ENCODE assay signal across 8 cellular contexts in the genomic region with DNA sequence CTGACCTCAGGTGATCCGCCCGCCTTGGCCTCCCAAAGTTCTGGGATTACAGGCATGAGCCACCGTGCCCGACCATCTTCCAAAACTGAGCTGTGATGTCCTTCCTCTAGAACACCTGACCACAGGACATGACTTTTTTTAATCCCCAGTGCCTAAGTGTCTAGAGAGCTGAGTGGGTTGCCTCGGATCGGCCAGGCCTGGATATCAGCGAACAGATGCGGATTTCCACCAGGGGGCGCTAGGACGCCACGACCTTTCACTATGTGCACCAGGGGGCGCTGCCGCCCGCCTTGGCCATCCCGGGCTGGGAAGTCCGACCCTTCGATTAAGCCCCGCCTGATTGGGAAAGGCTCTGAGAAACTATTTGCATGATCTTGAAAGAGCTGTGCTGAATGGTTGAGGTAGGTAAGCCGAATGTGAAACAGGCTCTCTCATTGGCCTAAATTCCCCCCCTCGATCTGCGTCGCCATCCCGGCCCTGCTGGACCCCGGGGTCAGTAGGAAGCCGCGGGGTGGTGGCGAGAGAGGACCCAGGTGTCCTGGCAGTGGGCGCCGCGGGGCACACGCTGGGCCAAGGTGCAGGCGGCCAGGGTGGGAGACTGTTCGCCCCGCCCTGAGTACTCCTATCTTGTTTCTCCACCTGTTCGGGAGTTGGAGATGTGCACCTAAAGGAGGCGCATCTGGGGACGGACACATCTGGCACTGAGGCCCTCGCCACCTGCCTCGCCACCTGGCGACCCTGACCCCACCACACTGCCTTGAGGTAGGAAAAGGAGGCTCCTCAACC. TPM values are rescaled to one million over a fixed set of nuclear protein-coding genes. Genes with fewer than 3 reads are reported as not detected.
A peak's percentile ranks its signal among the peaks of the same experiment; 100 is the strongest.
DNase-seq lines count a peak whose midpoint lies in the region; ATAC-seq and TF ChIP-seq lines count a peak whose summit lies in the region.

A gene with protein sequence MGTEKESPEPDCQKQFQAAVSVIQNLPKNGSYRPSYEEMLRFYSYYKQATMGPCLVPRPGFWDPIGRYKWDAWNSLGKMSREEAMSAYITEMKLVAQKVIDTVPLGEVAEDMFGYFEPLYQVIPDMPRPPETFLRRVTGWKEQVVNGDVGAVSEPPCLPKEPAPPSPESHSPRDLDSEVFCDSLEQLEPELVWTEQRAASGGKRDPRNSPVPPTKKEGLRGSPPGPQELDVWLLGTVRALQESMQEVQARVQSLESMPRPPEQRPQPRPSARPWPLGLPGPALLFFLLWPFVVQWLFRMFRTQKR (plus strand): TSS at position 496 of the 786 bp plus-strand sequence. CDS start 458 bp downstream, outside the sequence.

- peaks cover 4% of the 10 kb centered on the region for H3K36me3 Mint-ChIP-seq in activated B cell treated with CpG ODN at 0.5 μM for 24 hours (ENCODE audit: low read depth)

- H3K9me3 Mint-ChIP-seq in activated B cell treated with CpG ODN at 0.5 μM for 24 hours = no peaks in the 10 kb centered on the region

- peaks cover 16% of the 10 kb centered on the region for H3K4me1 Mint-ChIP-seq in activated B cell treated with CpG ODN at 0.5 μM for 24 hours

- DNase-seq in AG09319 (ENCODE audit: extremely low read depth, low read depth) = peak; percentile 94
- DNase-seq in NCI-H226 = peak; percentile 91
- DNase-seq in activated B cell treated with CpG ODN at 0.5 μM for 24 hours = peak; percentile 97
- DNase-seq in central memory CD4-positive, alpha-beta T cell = peak; percentile 97
- peak; percentile 94 for DNase-seq in iris pigment epithelial cell (ENCODE audit: low read depth)
- peak; percentile 95 to 98 for DNase-seq in stimulated activated CD4-positive, alpha-beta T cell treated with anti-CD3 and anti-CD28 coated beads, Interleukin-12 subunit alpha, Interleukin-12 subunit beta, amount 100 ng/mL, for 24 hours (ENCODE audit: low read depth in 2 of 2)

- peak; percentile 71 for ATAC-seq in GM18909 (IDR thresholded peaks at IDR 0.05; ENCODE audit: poor library complexity, unreplicated experiment)
- ATAC-seq in HG03175 (IDR thresholded peaks at IDR 0.05; ENCODE audit: unreplicated experiment) = peak; percentile 82
- peak; percentile 84 for ATAC-seq in activated B cell treated with CpG ODN at 0.5 μM for 24 hours (ENCODE audit: low read depth)

- POLR2A ChIA-PET in activated B cell treated with CpG ODN at 0.5 μM for 24 hours (lab: Charles Lee) = interaction anchor here (0.6 to 10.8 kb wide), 18 partner anchors 9 to 282 kb away, joined by 3 to 200 read pairs (median 6); partner anchors contain the start of genes EFTUD2, HEXIM1, HEXIM2 and NMT1

- peaks cover 4% of the 10 kb centered on the region for H3K27me3 Mint-ChIP-seq in activated B cell treated with CpG ODN at 0.5 μM for 24 hours

- CTCF ChIA-PET in activated B cell treated with CpG ODN at 0.5 μM for 24 hours (lab: Charles Lee) = interaction anchor here (0.5 to 6.5 kb wide), 39 partner anchors 9 to 1125 kb away, joined by 3 to 167 read pairs (median 5); partner anchors contain the start of genes EFTUD2, HEXIM1 and HEXIM2

- TF ChIP-seq CTCF in AG09319 (IDR thresholded peaks at IDR 0.05; ENCODE audit: low read depth, low read length) (no peak; the same call in none of the 2 replicates), activated B cell treated with CpG ODN at 0.5 μM for 24 hours (IDR thresholded peaks at IDR 0.05) (peak; percentile 99)

- intact Hi-C loops in activated B cell treated with CpG ODN at 0.5 μM for 24 hours (cut with micrococcal nuclease) = loop anchor here (1.0 to 10.0 kb wide), 7 partner anchors 13 to 601 kb away; partner anchors contain the start of genes HEXIM1 and HEXIM2

- peak within 1 kb of the TSS; percentile 90 for H3K4me3 Mint-ChIP-seq in activated B cell treated with CpG ODN at 0.5 μM for 24 hours

- H3K27ac Mint-ChIP-seq in activated B cell treated with CpG ODN at 0.5 μM for 24 hours = peak within 1 kb of the TSS; percentile 84

RNA-seq across cellular contexts. Expression of the gene that starts here (rescaled TPM):
- 20.1 and 20.6 TPM in 2 replicates for total RNA-seq in activated B cell treated with CpG ODN at 0.5 μM for 24 hours

Comparison
In these comparisons a context has a peak if more than half of its experiments do, and no peak if none do; other contexts are left out.
1. Peak in every context shown above with its lines: DNase-seq and ATAC-seq.